Comparison of ENCODE assay signal across 1 cellular context in genomic region chr4:55546633-55547460, GRCh38.
TF ChIP-seq lines count a peak whose summit lies in the region.

Gene CLOCK (minus strand): TSS chr4:55546909. CDS start chr4:55482785, 64,124 bp downstream.

TF ChIP-seq in HepG2, 621 proteins besides CTCF, POLR2A, EP300 and RAD21 (continued from another document and continues in another):
- TF ChIP-seq IRF9 (CRISPR knock-in tag; IDR thresholded peaks at IDR 0.05; ENCODE audit: borderline replicate concordance) (peak; percentile 59; the same call in 1 of the 2 replicates), HNF1A (IDR thresholded peaks at IDR 0.05; ENCODE audit: low read depth) (no peak), HNF1A (CRISPR knock-in tag; IDR thresholded peaks at IDR 0.05; ENCODE audit: borderline replicate concordance) (0 out of 2 replicates have a peak, but pooled peaks have one; percentile 15), ZBTB3 (CRISPR knock-in tag; IDR thresholded peaks at IDR 0.05; ENCODE audit: borderline replicate concordance, low read depth) (no peak), POLR2AphosphoS5 (IDR thresholded peaks at IDR 0.05; ENCODE audit: low read depth, low read length) (peak; percentile 52), FOXJ3 (CRISPR knock-in tag; IDR thresholded peaks at IDR 0.05; ENCODE audit: borderline replicate concordance) (peak; percentile 47; the same call in 1 of the 2 replicates), MAFK (conservative IDR thresholded peaks at IDR 0.05 in 1 of 2, IDR thresholded peaks at IDR 0.05 in 1 of 2; ENCODE audit: low read length in 2 of 2) (no peak), YEATS4 (CRISPR knock-in tag; IDR thresholded peaks at IDR 0.05; ENCODE audit: borderline replicate concordance) (peak; percentile 32; the same call in 1 of the 2 replicates), RBFOX2 (IDR thresholded peaks at IDR 0.05; ENCODE audit: low read depth, low read length) (peak; percentile 82), ZNF549 (CRISPR knock-in tag; IDR thresholded peaks at IDR 0.05) (no peak), MXI1 (IDR thresholded peaks at IDR 0.05; ENCODE audit: borderline replicate concordance, low read depth, low read length) (peak; percentile 8; the same call in 1 of the 3 replicates), NPAS2 (CRISPR knock-in tag; IDR thresholded peaks at IDR 0.05; ENCODE audit: borderline replicate concordance) (no peak), ZNF598 (CRISPR knock-in tag; IDR thresholded peaks at IDR 0.05; ENCODE audit: borderline replicate concordance) (peak; percentile 61; the same call in 1 of the 2 replicates), SALL2 (CRISPR knock-in tag; IDR thresholded peaks at IDR 0.05) (no peak; the same call in none of the 2 replicates), ZBTB49 (CRISPR knock-in tag; IDR thresholded peaks at IDR 0.05; ENCODE audit: borderline replicate concordance) (no peak), MXD1 (CRISPR knock-in tag; IDR thresholded peaks at IDR 0.05) (peak; percentile 77; the same call in 1 of the 2 replicates), ZNF629 (CRISPR knock-in tag; conservative IDR thresholded peaks at IDR 0.05) (0 out of 2 replicates have a peak, but pooled peaks have one; percentile 13), KDM1A (CRISPR knock-in tag; IDR thresholded peaks at IDR 0.05) (no peak), YY1 (IDR thresholded peaks at IDR 0.05; ENCODE audit: insufficient read depth, insufficient replicate concordance, low read depth, low read length) (peak; percentile 25), ZNF784 (CRISPR knock-in tag; IDR thresholded peaks at IDR 0.05; ENCODE audit: borderline replicate concordance) (peak; percentile 30; the same call in 1 of the 2 replicates), REPIN1 (CRISPR knock-in tag; IDR thresholded peaks at IDR 0.05; ENCODE audit: borderline replicate concordance, low read depth) (peak; percentile 37; the same call in 1 of the 2 replicates), HOXA3 (CRISPR knock-in tag; IDR thresholded peaks at IDR 0.05) (0 out of 2 replicates have a peak, but pooled peaks have one; percentile 20), ZNF318 (CRISPR knock-in tag; IDR thresholded peaks at IDR 0.05) (no peak), ZFP82 (CRISPR knock-in tag; IDR thresholded peaks at IDR 0.05; ENCODE audit: borderline replicate concordance) (peak; percentile 86; the same call in 1 of the 2 replicates), ZNF354B (CRISPR knock-in tag; IDR thresholded peaks at IDR 0.05) (no peak), ZNF510 (CRISPR knock-in tag; IDR thresholded peaks at IDR 0.05; ENCODE audit: low read depth) (0 out of 2 replicates have a peak, but pooled peaks have one; percentile 34), ZNF101 (CRISPR knock-in tag; IDR thresholded peaks at IDR 0.05; ENCODE audit: borderline replicate concordance, low read depth) (no peak), NAIF1 (CRISPR knock-in tag; IDR thresholded peaks at IDR 0.05; ENCODE audit: borderline replicate concordance) (no peak), NR2F2 (IDR thresholded peaks at IDR 0.05; ENCODE audit: borderline replicate concordance, low read depth) (no peak), KAT8 (CRISPR knock-in tag; IDR thresholded peaks at IDR 0.05) (peak; percentile 50), GPBP1L1 (CRISPR knock-in tag; IDR thresholded peaks at IDR 0.05) (no peak), ZBED4 (CRISPR knock-in tag; IDR thresholded peaks at IDR 0.05; ENCODE audit: borderline replicate concordance) (peak; percentile 19; the same call in 1 of the 2 replicates)
